1 cellular context compared by ENCODE assay signal in genomic region chr22:22752556-22753477, GRCh38.
TF ChIP-seq lines count a peak whose summit lies in the region.

No MANE protein-coding gene starts in this region.

TF ChIP-seq in K562, 482 proteins besides CTCF, POLR2A, EP300 and RAD21 (continued from another document and continues in another):
- TF ChIP-seq, protein P1, sequence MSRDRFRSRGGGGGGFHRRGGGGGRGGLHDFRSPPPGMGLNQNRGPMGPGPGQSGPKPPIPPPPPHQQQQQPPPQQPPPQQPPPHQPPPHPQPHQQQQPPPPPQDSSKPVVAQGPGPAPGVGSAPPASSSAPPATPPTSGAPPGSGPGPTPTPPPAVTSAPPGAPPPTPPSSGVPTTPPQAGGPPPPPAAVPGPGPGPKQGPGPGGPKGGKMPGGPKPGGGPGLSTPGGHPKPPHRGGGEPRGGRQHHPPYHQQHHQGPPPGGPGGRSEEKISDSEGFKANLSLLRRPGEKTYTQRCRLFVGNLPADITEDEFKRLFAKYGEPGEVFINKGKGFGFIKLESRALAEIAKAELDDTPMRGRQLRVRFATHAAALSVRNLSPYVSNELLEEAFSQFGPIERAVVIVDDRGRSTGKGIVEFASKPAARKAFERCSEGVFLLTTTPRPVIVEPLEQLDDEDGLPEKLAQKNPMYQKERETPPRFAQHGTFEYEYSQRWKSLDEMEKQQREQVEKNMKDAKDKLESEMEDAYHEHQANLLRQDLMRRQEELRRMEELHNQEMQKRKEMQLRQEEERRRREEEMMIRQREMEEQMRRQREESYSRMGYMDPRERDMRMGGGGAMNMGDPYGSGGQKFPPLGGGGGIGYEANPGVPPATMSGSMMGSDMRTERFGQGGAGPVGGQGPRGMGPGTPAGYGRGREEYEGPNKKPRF (IDR thresholded peaks at IDR 0.05; ENCODE audit: low read depth, low read length): no peak
- no peak for TF ChIP-seq YBX1 (IDR thresholded peaks at IDR 0.05)
- no peak for TF ChIP-seq TFAM (CRISPR knock-in tag; conservative IDR thresholded peaks at IDR 0.05)
- no peak for TF ChIP-seq E2F6 (IDR thresholded peaks at IDR 0.05; ENCODE audit: borderline replicate concordance in 1 of 2, extremely low read depth in 1 of 2, insufficient read depth in 1 of 2, insufficient read length in 1 of 2, low read depth in 1 of 2, low read length in 1 of 2, poor library complexity in 1 of 2, severe bottlenecking in 1 of 2)
- no peak for TF ChIP-seq NR2C1 (IDR thresholded peaks at IDR 0.05)
- TF ChIP-seq NR2C1 (tag; IDR thresholded peaks at IDR 0.05): no peak
- TF ChIP-seq RFX7 (CRISPR knock-in tag; IDR thresholded peaks at IDR 0.05): 0 out of 2 replicates have a peak, but pooled peaks have one; percentile 29
- no peak for TF ChIP-seq MTF1 (CRISPR knock-in tag; IDR thresholded peaks at IDR 0.05; ENCODE audit: borderline replicate concordance)
- TF ChIP-seq ZNF124 (CRISPR knock-in tag; IDR thresholded peaks at IDR 0.05): no peak
- TF ChIP-seq GABPB2 (CRISPR knock-in tag; conservative IDR thresholded peaks at IDR 0.05): peak; percentile 77; the same call in 1 of the 2 replicates
- TF ChIP-seq ZNF79 (CRISPR knock-in tag; IDR thresholded peaks at IDR 0.05; ENCODE audit: low read depth): no peak
- TF ChIP-seq MYNN (IDR thresholded peaks at IDR 0.05): no peak
- peak; percentile 25; the same call in 1 of the 2 replicates for TF ChIP-seq MYNN (CRISPR knock-in tag; IDR thresholded peaks at IDR 0.05)
- no peak for TF ChIP-seq RAD51 (IDR thresholded peaks at IDR 0.05; ENCODE audit: borderline replicate concordance, low read depth)
- peak; percentile 75; the same call in 1 of the 2 replicates for TF ChIP-seq THAP12 (CRISPR knock-in tag; IDR thresholded peaks at IDR 0.05)
- no peak for TF ChIP-seq RBBP5 (IDR thresholded peaks at IDR 0.05; ENCODE audit: borderline replicate concordance, insufficient read depth, low read length, poor library complexity, severe bottlenecking)
- no peak for TF ChIP-seq ZBTB7A (IDR thresholded peaks at IDR 0.05; ENCODE audit: borderline replicate concordance, control insufficient read depth, low read depth, low read length)
- TF ChIP-seq MEF2A (IDR thresholded peaks at IDR 0.05; ENCODE audit: control insufficient read depth, low read depth, low read length): no peak
- no peak for TF ChIP-seq POLR3G (IDR thresholded peaks at IDR 0.05; ENCODE audit: extremely low read depth, insufficient read length, insufficient replicate concordance)
- TF ChIP-seq ZNF398 (CRISPR knock-in tag; IDR thresholded peaks at IDR 0.05): no peak
- TF ChIP-seq KLF1 (tag; IDR thresholded peaks at IDR 0.05): no peak; the same call in 1 of the 2 replicates
- TF ChIP-seq ZNF354B (CRISPR knock-in tag; IDR thresholded peaks at IDR 0.05): no peak
- TF ChIP-seq, protein P2, sequence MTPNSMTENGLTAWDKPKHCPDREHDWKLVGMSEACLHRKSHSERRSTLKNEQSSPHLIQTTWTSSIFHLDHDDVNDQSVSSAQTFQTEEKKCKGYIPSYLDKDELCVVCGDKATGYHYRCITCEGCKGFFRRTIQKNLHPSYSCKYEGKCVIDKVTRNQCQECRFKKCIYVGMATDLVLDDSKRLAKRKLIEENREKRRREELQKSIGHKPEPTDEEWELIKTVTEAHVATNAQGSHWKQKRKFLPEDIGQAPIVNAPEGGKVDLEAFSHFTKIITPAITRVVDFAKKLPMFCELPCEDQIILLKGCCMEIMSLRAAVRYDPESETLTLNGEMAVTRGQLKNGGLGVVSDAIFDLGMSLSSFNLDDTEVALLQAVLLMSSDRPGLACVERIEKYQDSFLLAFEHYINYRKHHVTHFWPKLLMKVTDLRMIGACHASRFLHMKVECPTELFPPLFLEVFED (CRISPR knock-in tag; conservative IDR thresholded peaks at IDR 0.05): no peak
- peak in 1 of 2 experiments; percentile 71; a peak in 1 of 4 replicates for TF ChIP-seq ZNF639 (CRISPR knock-in tag; conservative IDR thresholded peaks at IDR 0.05 in 1 of 2, IDR thresholded peaks at IDR 0.05 in 1 of 2)
- no peak for TF ChIP-seq ZNF696 (CRISPR knock-in tag; conservative IDR thresholded peaks at IDR 0.05)
- no peak for TF ChIP-seq NFATC3 (IDR thresholded peaks at IDR 0.05)
- TF ChIP-seq NRF1 (conservative IDR thresholded peaks at IDR 0.05 in 1 of 2, IDR thresholded peaks at IDR 0.05 in 1 of 2): no peak; a peak in 1 of 4 replicates
- peak; percentile 98 for TF ChIP-seq CEBPB (tag; IDR thresholded peaks at IDR 0.05)
- TF ChIP-seq ILF3 (IDR thresholded peaks at IDR 0.05; ENCODE audit: borderline replicate concordance): no peak
- 0 out of 2 replicates have a peak, but pooled peaks have one; percentile 86 for TF ChIP-seq TSC22D4 (tag; IDR thresholded peaks at IDR 0.05)
- TF ChIP-seq HNRNPK (IDR thresholded peaks at IDR 0.05; ENCODE audit: low read depth, low read length, poor library complexity, severe bottlenecking): no peak
- no peak for TF ChIP-seq TAF15 (IDR thresholded peaks at IDR 0.05; ENCODE audit: low read depth, low read length)
- no peak for TF ChIP-seq ZNF3 (CRISPR knock-in tag; IDR thresholded peaks at IDR 0.05)
- TF ChIP-seq TOE1 (IDR thresholded peaks at IDR 0.05; ENCODE audit: borderline replicate concordance): no peak
- no peak for TF ChIP-seq TOE1 (CRISPR knock-in tag; IDR thresholded peaks at IDR 0.05; ENCODE audit: borderline replicate concordance, low read depth)
- TF ChIP-seq ZNF311 (CRISPR knock-in tag; IDR thresholded peaks at IDR 0.05): no peak
- peak; percentile 47; the same call in 1 of the 2 replicates for TF ChIP-seq PHTF2 (CRISPR knock-in tag; IDR thresholded peaks at IDR 0.05)
- no peak for TF ChIP-seq SNIP1 (IDR thresholded peaks at IDR 0.05; ENCODE audit: low read depth)
- TF ChIP-seq GATA2 (CRISPR knock-in tag; IDR thresholded peaks at IDR 0.05): no peak
- peak; percentile 27 for TF ChIP-seq NEUROD1 (IDR thresholded peaks at IDR 0.05; ENCODE audit: borderline replicate concordance, low read depth, low read length, partially characterized antibody)
- no peak for TF ChIP-seq ZNF280B (CRISPR knock-in tag; IDR thresholded peaks at IDR 0.05)
- TF ChIP-seq MAFF (IDR thresholded peaks at IDR 0.05; ENCODE audit: low read length): peak; percentile 96
- TF ChIP-seq PHF8 (IDR thresholded peaks at IDR 0.05; ENCODE audit: borderline replicate concordance, low read length): no peak
- TF ChIP-seq, protein P3, sequence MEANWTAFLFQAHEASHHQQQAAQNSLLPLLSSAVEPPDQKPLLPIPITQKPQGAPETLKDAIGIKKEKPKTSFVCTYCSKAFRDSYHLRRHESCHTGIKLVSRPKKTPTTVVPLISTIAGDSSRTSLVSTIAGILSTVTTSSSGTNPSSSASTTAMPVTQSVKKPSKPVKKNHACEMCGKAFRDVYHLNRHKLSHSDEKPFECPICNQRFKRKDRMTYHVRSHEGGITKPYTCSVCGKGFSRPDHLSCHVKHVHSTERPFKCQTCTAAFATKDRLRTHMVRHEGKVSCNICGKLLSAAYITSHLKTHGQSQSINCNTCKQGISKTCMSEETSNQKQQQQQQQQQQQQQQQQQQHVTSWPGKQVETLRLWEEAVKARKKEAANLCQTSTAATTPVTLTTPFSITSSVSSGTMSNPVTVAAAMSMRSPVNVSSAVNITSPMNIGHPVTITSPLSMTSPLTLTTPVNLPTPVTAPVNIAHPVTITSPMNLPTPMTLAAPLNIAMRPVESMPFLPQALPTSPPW (CRISPR knock-in tag; IDR thresholded peaks at IDR 0.05): no peak
- TF ChIP-seq MTA1 (IDR thresholded peaks at IDR 0.05; ENCODE audit: borderline replicate concordance): no peak
- 0 out of 2 replicates have a peak, but pooled peaks have one; percentile 12 for TF ChIP-seq GTF2F1 (IDR thresholded peaks at IDR 0.05; ENCODE audit: low read depth, low read length)
- peak; percentile 1; the same call in 1 of the 2 replicates for TF ChIP-seq SMC3 (conservative IDR thresholded peaks at IDR 0.05; ENCODE audit: insufficient read depth, low read depth, low read length)
- TF ChIP-seq COPS2 (conservative IDR thresholded peaks at IDR 0.05): no peak
- TF ChIP-seq, protein P4, sequence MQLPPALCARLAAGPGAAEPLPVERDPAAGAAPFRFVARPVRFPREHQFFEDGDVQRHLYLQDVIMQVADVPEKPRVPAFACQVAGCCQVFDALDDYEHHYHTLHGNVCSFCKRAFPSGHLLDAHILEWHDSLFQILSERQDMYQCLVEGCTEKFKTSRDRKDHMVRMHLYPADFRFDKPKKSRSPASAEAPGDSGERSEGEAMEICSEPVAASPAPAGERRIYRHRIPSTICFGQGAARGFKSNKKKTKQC (CRISPR knock-in tag; IDR thresholded peaks at IDR 0.05): no peak
- TF ChIP-seq MECOM (CRISPR knock-in tag; IDR thresholded peaks at IDR 0.05): no peak
- TF ChIP-seq JUND (IDR thresholded peaks at IDR 0.05; ENCODE audit: borderline replicate concordance, low read depth, low read length): peak; percentile 28; the same call in 1 of the 2 replicates
- no peak for TF ChIP-seq JUND (tag; IDR thresholded peaks at IDR 0.05; ENCODE audit: borderline replicate concordance, low read depth, low read length)
- TF ChIP-seq, protein P5, sequence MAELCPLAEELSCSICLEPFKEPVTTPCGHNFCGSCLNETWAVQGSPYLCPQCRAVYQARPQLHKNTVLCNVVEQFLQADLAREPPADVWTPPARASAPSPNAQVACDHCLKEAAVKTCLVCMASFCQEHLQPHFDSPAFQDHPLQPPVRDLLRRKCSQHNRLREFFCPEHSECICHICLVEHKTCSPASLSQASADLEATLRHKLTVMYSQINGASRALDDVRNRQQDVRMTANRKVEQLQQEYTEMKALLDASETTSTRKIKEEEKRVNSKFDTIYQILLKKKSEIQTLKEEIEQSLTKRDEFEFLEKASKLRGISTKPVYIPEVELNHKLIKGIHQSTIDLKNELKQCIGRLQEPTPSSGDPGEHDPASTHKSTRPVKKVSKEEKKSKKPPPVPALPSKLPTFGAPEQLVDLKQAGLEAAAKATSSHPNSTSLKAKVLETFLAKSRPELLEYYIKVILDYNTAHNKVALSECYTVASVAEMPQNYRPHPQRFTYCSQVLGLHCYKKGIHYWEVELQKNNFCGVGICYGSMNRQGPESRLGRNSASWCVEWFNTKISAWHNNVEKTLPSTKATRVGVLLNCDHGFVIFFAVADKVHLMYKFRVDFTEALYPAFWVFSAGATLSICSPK (IDR thresholded peaks at IDR 0.05; ENCODE audit: borderline replicate concordance): no peak
- no peak for TF ChIP-seq ZNF134 (CRISPR knock-in tag; conservative IDR thresholded peaks at IDR 0.05)
- peak; percentile 28 for TF ChIP-seq ARHGAP35 (IDR thresholded peaks at IDR 0.05; ENCODE audit: partially characterized antibody)
- no peak for TF ChIP-seq ZNF41 (CRISPR knock-in tag; conservative IDR thresholded peaks at IDR 0.05)
